27 cellular contexts compared by ENCODE assay signal in the genomic region with DNA sequence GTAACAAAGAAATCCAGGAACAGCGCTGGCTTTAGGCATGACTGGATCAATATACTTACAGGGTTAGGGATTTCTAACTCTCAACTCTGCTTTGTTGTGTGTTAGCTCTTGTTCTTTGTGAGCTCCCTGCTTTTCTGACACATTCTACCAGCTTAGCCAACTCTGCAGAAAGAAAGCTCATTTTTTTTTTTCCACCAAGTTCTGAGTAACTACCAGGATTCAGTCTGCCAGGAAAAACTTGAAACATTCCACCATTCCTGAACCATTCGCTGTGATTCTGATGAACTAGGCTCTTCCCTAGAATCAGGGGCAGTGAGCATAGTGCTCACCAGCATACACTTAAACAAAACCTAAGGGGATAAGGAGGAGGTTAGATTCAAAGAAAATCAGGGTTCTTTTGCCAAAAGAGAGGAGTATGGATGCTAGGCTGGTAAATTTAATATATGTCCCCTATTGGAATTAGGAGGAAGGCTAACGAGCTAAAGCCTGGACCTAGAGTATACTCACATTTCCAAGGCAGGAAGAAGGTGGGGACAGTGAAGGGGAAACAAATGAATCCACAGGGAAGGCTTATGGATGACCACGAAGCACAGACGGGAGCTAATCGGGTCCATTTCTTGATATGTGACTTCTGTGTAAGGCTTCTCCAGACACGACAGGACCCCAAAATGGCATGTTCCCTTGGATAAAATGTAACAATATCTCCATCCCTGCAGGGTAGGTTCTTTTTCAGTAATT.
DNase-seq lines count a peak whose midpoint lies in the region; ATAC-seq and TF ChIP-seq lines count a peak whose summit lies in the region.
"Had no signal": no experiment of that assay in that cellular context is flagged by ENCODE, and none has a peak within 500 bp of the region (broad histone marks: within the 10 kb centered on the region; RNA-seq: fewer than 3 reads in every experiment).

No MANE protein-coding gene starts in this region.

- no CpG with 5 or more reads among the region's 7 CpGs for WGBS in IMR-90 (ENCODE audit: extremely low coverage in 2 of 2, insufficient read length in 1 of 2), 2 experiments
- 80 to 82% methylated on average over 7 of the region's 7 CpGs for WGBS in ectodermal cell, 2 experiments
- WGBS in mesodermal cell (ENCODE audit: insufficient coverage in 2 of 2), 2 experiments: 78 to 86% methylated on average over 5 of the region's 7 CpGs

- in situ Hi-C loops in IMR-90 (cut with MboI; ENCODE audit: low sequenced_read_pairs): no loop called here

- H2BK20ac ChIP-seq in IMR-90 (ENCODE audit: low read depth, low read length): no peak overlapping the region

- H2BK120ac ChIP-seq in IMR-90 (ENCODE audit: low read depth, low read length): no peak overlapping the region

- H3K36me3 ChIP-seq in IMR-90 (ENCODE audit: control insufficient read depth, insufficient read depth, low read length) (no peaks in the 10 kb centered on the region), ectodermal cell (ENCODE audit: control insufficient read depth, insufficient read depth, low read length) (no peaks in the 10 kb centered on the region), mesodermal cell (ENCODE audit: control insufficient read depth, insufficient read depth, low read length) (no peaks in the 10 kb centered on the region), tibial artery (no peaks in the 10 kb centered on the region)
- H3K36me3 ChIP-seq: brain microvascular endothelial cell, gastrocnemius medialis, prostate gland, upper lobe of left lung had no signal

- no peak for TF ChIP-seq RAD21 in IMR-90 (IDR thresholded peaks at IDR 0.05; ENCODE audit: low read length)

- H3K4me1 Mint-ChIP-seq in activated T-helper 17 cell treated with anti-CD3 and anti-CD28 coated beads, Interleukin-2, amount 50 U/mL, for 72 hours: no peaks in the 10 kb centered on the region
- H3K4me1 Mint-ChIP-seq: B cell; IgD-negative memory B cell; memory B cell; naive thymus-derived CD4-positive, alpha-beta T cell had no signal

- H3K9me3 Mint-ChIP-seq in activated T-helper 17 cell treated with anti-CD3 and anti-CD28 coated beads, Interleukin-2, amount 50 U/mL, for 72 hours: no peaks in the 10 kb centered on the region
- H3K9me3 Mint-ChIP-seq: activated T-cell treated with anti-CD3 and anti-CD28 coated beads, Interleukin-2, amount 50 U/mL, for 24 hours had no signal

- H2BK15ac ChIP-seq in IMR-90 (ENCODE audit: low read depth, low read length): no peak overlapping the region

- H3K4me1 ChIP-seq in IMR-90 (ENCODE audit: control insufficient read depth, insufficient read depth, low read length) (no peaks in the 10 kb centered on the region), ectodermal cell (ENCODE audit: control insufficient read depth, insufficient read depth, low read length) (peaks cover 10% of the 10 kb centered on the region), mesodermal cell (ENCODE audit: control insufficient read depth, insufficient read depth, low read length, poor library complexity, severe bottlenecking) (no peaks in the 10 kb centered on the region), tibial artery (peaks cover 0 to 85% (median 17%) of the 10 kb centered on the region in 4 donors)
- H3K4me1 ChIP-seq: gastrocnemius medialis, prostate gland, upper lobe of left lung had no signal

- no peaks in the 10 kb centered on the region for H3K9me3 ChIP-seq in IMR-90 (ENCODE audit: control insufficient read depth, insufficient read depth, low read length)
- H3K9me3 ChIP-seq in ectodermal cell (ENCODE audit: control insufficient read depth, low read length): no peaks in the 10 kb centered on the region
- H3K9me3 ChIP-seq in mesodermal cell (ENCODE audit: control insufficient read depth, low read length): no peaks in the 10 kb centered on the region
- no peaks in the 10 kb centered on the region for H3K9me3 ChIP-seq in tibial artery
- H3K9me3 ChIP-seq: gastrocnemius medialis, prostate gland, upper lobe of left lung had no signal

- no peak for TF ChIP-seq POLR2A in IMR-90 (IDR thresholded peaks at IDR 0.05; ENCODE audit: low read depth, low read length)

- no peak overlapping the region for H3K4me3 ChIP-seq in IMR-90 (ENCODE audit: insufficient read depth, low read depth, low read length)
- no peak overlapping the region for H3K4me3 ChIP-seq in ectodermal cell (ENCODE audit: insufficient read depth, low read depth, low read length)
- H3K4me3 ChIP-seq in mesodermal cell (ENCODE audit: extremely low read depth, insufficient read depth, low read length, poor library complexity, severe bottlenecking): no peak overlapping the region
- H3K4me3 ChIP-seq in tibial artery: no peak overlapping the region
- H3K4me3 ChIP-seq: gastrocnemius medialis, prostate gland, upper lobe of left lung had no signal

- no peak overlapping the region for H4K91ac ChIP-seq in IMR-90 (ENCODE audit: insufficient read depth, low read depth, low read length)

- 0 out of 2 replicates have a peak, but pooled peaks cover 2% of the 10 kb centered on the region for H3K9me1 ChIP-seq in IMR-90 (ENCODE audit: insufficient read depth, low read length)

- no peak overlapping the region for H3K27ac Mint-ChIP-seq in activated T-helper 17 cell treated with anti-CD3 and anti-CD28 coated beads, Interleukin-2, amount 50 U/mL, for 72 hours
- H3K27ac Mint-ChIP-seq: activated CD8-positive, alpha-beta T cell treated with anti-CD3 and anti-CD28 coated beads, Interleukin-2, amount 10 ng/mL, durations not matched to agents 7 days and 5 days; activated T-cell treated with anti-CD3 and anti-CD28 coated beads, Interleukin-2, amount 50 U/mL, for 24 hours; B cell; IgD-negative memory B cell; memory B cell; naive thymus-derived CD4-positive, alpha-beta T cell had no signal

- H2AK9ac ChIP-seq in IMR-90 (replicated peaks; ENCODE audit: low read depth, low read length, poor library complexity): no peak overlapping the region

- H3K14ac ChIP-seq in IMR-90 (replicated peaks; ENCODE audit: low read depth, low read length): no peak overlapping the region

- H3K36me3 Mint-ChIP-seq in activated T-helper 17 cell treated with anti-CD3 and anti-CD28 coated beads, Interleukin-2, amount 50 U/mL, for 72 hours (ENCODE audit: low read depth): no peaks in the 10 kb centered on the region
- H3K36me3 Mint-ChIP-seq: IgD-negative memory B cell; memory B cell; naive thymus-derived CD4-positive, alpha-beta T cell had no signal

- no peak overlapping the region for H2AFZ ChIP-seq in IMR-90 (replicated peaks; ENCODE audit: low read length, poor library complexity)

- no peak overlapping the region; the same call in 1 of the 2 replicates for H3K23ac ChIP-seq in IMR-90 (ENCODE audit: low read depth, low read length)

- no peak overlapping the region for H2AK5ac ChIP-seq in IMR-90 (ENCODE audit: low read depth, low read length)

- H4K5ac ChIP-seq in IMR-90 (ENCODE audit: low read depth, low read length): no peak overlapping the region

- no peak overlapping the region for H3K4ac ChIP-seq in IMR-90 (ENCODE audit: low read depth, low read length)

- no peaks in the 10 kb centered on the region for H3K27me3 ChIP-seq in IMR-90 (ENCODE audit: control insufficient read depth, insufficient read depth, low read length)
- H3K27me3 ChIP-seq in ectodermal cell (ENCODE audit: control insufficient read depth, insufficient read depth, low read length, poor library complexity, severe bottlenecking): no peaks in the 10 kb centered on the region
- H3K27me3 ChIP-seq in tibial artery: no peaks in the 10 kb centered on the region
- H3K27me3 ChIP-seq: brain microvascular endothelial cell, gastrocnemius medialis, upper lobe of left lung had no signal

- CTCF ChIA-PET in IMR-90 (lab: Yijun Ruan, JAX): interaction anchor here (0.6 to 0.8 kb wide), 2 partner anchors 39 to 92 kb away, joined by 3 to 8 read pairs; no protein-coding TSS in a partner anchor

- peak; percentile 52 for DNase-seq in IMR-90
- DNase-seq in tibial artery: no peak
- DNase-seq: activated CD4-positive, CD25-positive, alpha-beta regulatory T cell; activated CD8-positive, alpha-beta T cell treated with anti-CD3 and anti-CD28 coated beads, Interleukin-2, amount 10 ng/mL, durations not matched to agents 7 days and 5 days; activated naive CD4-positive, alpha-beta T cell treated with anti-CD3 and anti-CD28 coated beads, Interleukin-2, amount 50 U/mL, for 16 hours; activated T-cell treated with anti-CD3 and anti-CD28 coated beads, Interleukin-2, amount 50 U/mL, for 24 hours; brain microvascular endothelial cell; cortex of kidney; gastrocnemius medialis; kidney; naive thymus-derived CD4-positive, alpha-beta T cell; NCI-H146; NCI-H2171; NCI-H526; small intestine; stimulated activated naive CD4-positive, alpha-beta T cell treated with Interleukin-2 at 50 U/mL for 16 hours; T-helper 9 cell; upper lobe of left lung had no signal

- H3K27me3 Mint-ChIP-seq in activated T-helper 17 cell treated with anti-CD3 and anti-CD28 coated beads, Interleukin-2, amount 50 U/mL, for 72 hours: no peaks in the 10 kb centered on the region
- H3K27me3 Mint-ChIP-seq: activated T-cell treated with anti-CD3 and anti-CD28 coated beads, Interleukin-2, amount 50 U/mL, for 24 hours; B cell; memory B cell; naive thymus-derived CD4-positive, alpha-beta T cell had no signal

- H3K4me2 ChIP-seq in IMR-90 (ENCODE audit: low read depth, low read length): no peak overlapping the region

- H2BK5ac ChIP-seq in IMR-90 (ENCODE audit: low read depth, low read length, poor library complexity, severe bottlenecking): no peak overlapping the region

- H3K4me3 Mint-ChIP-seq in activated T-helper 17 cell treated with anti-CD3 and anti-CD28 coated beads, Interleukin-2, amount 50 U/mL, for 72 hours: no peak overlapping the region
- H3K4me3 Mint-ChIP-seq: activated CD8-positive, alpha-beta T cell treated with anti-CD3 and anti-CD28 coated beads, Interleukin-2, amount 10 ng/mL, durations not matched to agents 7 days and 5 days; activated T-cell treated with anti-CD3 and anti-CD28 coated beads, Interleukin-2, amount 50 U/mL, for 24 hours; B cell; IgD-negative memory B cell; memory B cell; naive thymus-derived CD4-positive, alpha-beta T cell had no signal

- TF ChIP-seq CTCF in IMR-90 (conservative IDR thresholded peaks at IDR 0.05; ENCODE audit: low read depth, low read length): no peak
- TF ChIP-seq CTCF in tibial artery (IDR thresholded peaks at IDR 0.05): no peak

- peaks cover 9 to 14% of the 10 kb centered on the region in 2 experiments; a peak in 2 of 4 replicates for H3K79me1 ChIP-seq in IMR-90 (ENCODE audit: low read depth in 1 of 2, low read length in 2 of 2)

- POLR2A ChIA-PET in IMR-90 (lab: Charles Lee; ENCODE audit: unreplicated experiment): interaction anchor here (0.6 kb wide), 1 partner anchor 183 kb away, joined by 5 read pairs; no protein-coding TSS in a partner anchor

- intact Hi-C loops in IMR-90 (cut with micrococcal nuclease): no loop called here
- intact Hi-C loops in tibial artery (cut with DNase I; ENCODE audit: low total_unique reads): no loop called here

- no peak overlapping the region for H3K27ac ChIP-seq in IMR-90 (ENCODE audit: insufficient read depth, low read length)
- peak overlapping the region; percentile 70 for H3K27ac ChIP-seq in ectodermal cell (ENCODE audit: insufficient read depth, low read depth, low read length, poor library complexity, severe bottlenecking)
- peak overlapping the region; percentile 6 for H3K27ac ChIP-seq in mesodermal cell (ENCODE audit: low read depth, low read length, severe bottlenecking)
- H3K27ac ChIP-seq in tibial artery: peak overlapping the region; percentile 40 to 54
- H3K27ac ChIP-seq: brain microvascular endothelial cell, gastrocnemius medialis, prostate gland, upper lobe of left lung had no signal

- no peak overlapping the region for H3K56ac ChIP-seq in IMR-90 (ENCODE audit: extremely low read depth, insufficient read depth, low read length)

- dilution Hi-C loops in IMR-90 (cut with HindIII; ENCODE audit: low sequenced_read_pairs, unreplicated experiment): no loop called here

- ATAC-seq in IMR-90 (ENCODE audit: low read depth) (peak; percentile 71), HG02588 (IDR thresholded peaks at IDR 0.05; ENCODE audit: unreplicated experiment) (no peak), HG03139 (IDR thresholded peaks at IDR 0.05; ENCODE audit: unreplicated experiment) (no peak)
- ATAC-seq in activated T-helper 17 cell treated with anti-CD3 and anti-CD28 coated beads, Interleukin-2, amount 50 U/mL, for 72 hours (replicated peaks): no peak
- ATAC-seq: activated CD8-positive, alpha-beta T cell treated with anti-CD3 and anti-CD28 coated beads, Interleukin-2, amount 10 ng/mL, durations not matched to agents 7 days and 5 days; gastrocnemius medialis; naive thymus-derived CD4-positive, alpha-beta T cell had no signal

- no peaks in the 10 kb centered on the region for H4K20me1 ChIP-seq in IMR-90 (ENCODE audit: insufficient read depth, low read length)

- no peak overlapping the region for H3K18ac ChIP-seq in IMR-90 (ENCODE audit: low read depth, low read length)

- H3K9ac ChIP-seq in IMR-90 (ENCODE audit: low read depth, low read length): no peak overlapping the region

- no peak overlapping the region for H4K8ac ChIP-seq in IMR-90 (ENCODE audit: low read depth in 2 of 2, low read length in 2 of 2)

- no TSS peak for BruUV-seq in IMR-90 (replicated peaks; lab: Mats Ljungman, UMichigan)
